15 cellular contexts compared by ENCODE assay signal in the genomic region with DNA sequence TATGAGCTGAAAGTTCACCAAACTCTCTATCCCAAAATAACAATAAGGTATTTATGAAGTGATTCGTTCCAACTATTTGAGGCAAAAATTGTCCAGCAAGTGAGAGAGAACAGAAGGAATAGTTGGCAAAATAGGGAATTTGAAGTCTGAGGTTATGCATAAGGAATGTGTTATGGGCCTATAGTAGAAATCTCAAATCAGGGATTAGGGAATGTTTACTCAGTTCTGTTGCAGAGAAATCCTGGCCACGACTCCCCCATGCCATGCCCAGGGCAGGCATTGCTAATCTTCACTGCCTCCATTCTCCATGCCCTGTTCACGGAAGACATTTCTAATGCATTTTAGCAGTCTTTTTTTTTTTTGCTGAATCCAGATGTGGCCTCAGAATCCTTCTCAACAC. TPM values are rescaled to one million over a fixed set of nuclear protein-coding genes. Genes with fewer than 3 reads are reported as not detected.
DNase-seq lines count a peak whose midpoint lies in the region; ATAC-seq, FAIRE-seq and TF ChIP-seq lines count a peak whose summit lies in the region.
"Had no signal": no experiment of that assay in that cellular context is flagged by ENCODE, and none has a peak within 500 bp of the region (broad histone marks: within the 10 kb centered on the region; RNA-seq: fewer than 3 reads in every experiment).

No MANE protein-coding gene starts in this region.

- H3K4me3 Mint-ChIP-seq in astrocyte (ENCODE audit: unreplicated experiment): no peak overlapping the region
- H3K4me3 Mint-ChIP-seq: activated CD8-positive, alpha-beta T cell treated with anti-CD3 and anti-CD28 coated beads for 36 hours had no signal

- no peak for TF ChIP-seq POLR2A in gastroesophageal sphincter (IDR thresholded peaks at IDR 0.05)
- no peak for TF ChIP-seq POLR2A in GM12892 (IDR thresholded peaks at IDR 0.05; ENCODE audit: low read depth, low read length)

- H3K36me3 ChIP-seq in astrocyte (ENCODE audit: insufficient read depth, low read length): no peaks in the 10 kb centered on the region
- H3K36me3 ChIP-seq in gastroesophageal sphincter: no peaks in the 10 kb centered on the region
- H3K36me3 ChIP-seq in skeletal muscle satellite cell (ENCODE audit: insufficient read depth, low read length): no peaks in the 10 kb centered on the region
- H3K36me3 ChIP-seq in colonic mucosa: no peaks in the 10 kb centered on the region

- DNase-seq in H4 (ENCODE audit: low spot score): peak; percentile 33
- DNase-seq in astrocyte (ENCODE audit: low read depth): peak; percentile 77
- DNase-seq in colonic mucosa: no peak
- no peak for DNase-seq in GM12892 (ENCODE audit: insufficient read length)
- DNase-seq in SHP77 treated with DMSO at 0.1 percent for 48 hours (lab: John Stamatoyannopoulos, UW): no peak
- DNase-seq: activated CD8-positive, alpha-beta T cell treated with anti-CD3 and anti-CD28 coated beads for 36 hours; activated gamma-delta T cell; GDM1; NCI-H2171; stimulated activated CD4-positive, alpha-beta T cell treated with anti-CD3 and anti-CD28 coated beads, Interleukin-2, amount 100 ng/mL, for 24 hours; stimulated activated naive CD4-positive, alpha-beta T cell treated with Interleukin-2 at 50 U/mL for 16 hours had no signal

- peak overlapping the region; percentile 33 for H3K27ac ChIP-seq in astrocyte (ENCODE audit: low read depth, low read length)
- peak overlapping the region; percentile 10 to 86 (median 74) for H3K27ac ChIP-seq in gastroesophageal sphincter
- no peak overlapping the region for H3K27ac ChIP-seq in colonic mucosa
- H3K27ac ChIP-seq: parathyroid adenoma had no signal

- H3K4me2 ChIP-seq in astrocyte (ENCODE audit: low read length) (peak overlapping the region; percentile 55), skeletal muscle satellite cell (ENCODE audit: low read length) (peak overlapping the region; percentile 22)

- FAIRE-seq in astrocyte (lab: Jason Lieb, UNC): peak; percentile 84
- FAIRE-seq in GM12892 (lab: Jason Lieb, UNC): no peak

- H3K27me3 ChIP-seq in astrocyte (ENCODE audit: insufficient read depth, low read length) (no peaks in the 10 kb centered on the region), gastroesophageal sphincter (no peaks in the 10 kb centered on the region), skeletal muscle satellite cell (ENCODE audit: control insufficient read depth, insufficient read depth, low read length) (no peaks in the 10 kb centered on the region), colonic mucosa (no peaks in the 10 kb centered on the region)

- no peaks in the 10 kb centered on the region for H3K9me3 ChIP-seq in astrocyte (ENCODE audit: insufficient read depth, low read depth, low read length)
- no peaks in the 10 kb centered on the region for H3K9me3 ChIP-seq in gastroesophageal sphincter
- no peaks in the 10 kb centered on the region for H3K9me3 ChIP-seq in skeletal muscle satellite cell (replicated peaks; ENCODE audit: low read length)
- no peaks in the 10 kb centered on the region for H3K9me3 ChIP-seq in colonic mucosa

- no peak overlapping the region for H2AFZ ChIP-seq in astrocyte (ENCODE audit: low read depth, low read length)
- H2AFZ ChIP-seq: parathyroid adenoma had no signal

- H3K9me3 Mint-ChIP-seq in astrocyte (ENCODE audit: unreplicated experiment): no peaks in the 10 kb centered on the region
- H3K9me3 Mint-ChIP-seq: activated CD8-positive, alpha-beta T cell treated with anti-CD3 and anti-CD28 coated beads for 36 hours had no signal

- H3K9ac ChIP-seq in astrocyte (ENCODE audit: low read length) (peak overlapping the region; percentile 4), skeletal muscle satellite cell (ENCODE audit: low read depth, low read length) (no peak overlapping the region), colonic mucosa (ENCODE audit: low read depth in 2 of 2, low read length in 2 of 2) (no peak overlapping the region)
- H3K9ac ChIP-seq: parathyroid adenoma had no signal

- H3K4me3 ChIP-seq in astrocyte (ENCODE audit: insufficient read depth, low read depth, low read length): no peak overlapping the region
- no peak overlapping the region for H3K4me3 ChIP-seq in gastroesophageal sphincter
- H3K4me3 ChIP-seq in skeletal muscle satellite cell (ENCODE audit: low read length): no peak overlapping the region
- no peak overlapping the region for H3K4me3 ChIP-seq in colonic mucosa

- no peak for TF ChIP-seq EP300 in gastroesophageal sphincter (IDR thresholded peaks at IDR 0.05)

- intact Hi-C loops in colonic mucosa (cut with DNase I): no loop called here

- H3K4me1 Mint-ChIP-seq in astrocyte (ENCODE audit: low read depth, unreplicated experiment): peaks cover 71% of the 10 kb centered on the region

- ATAC-seq in gastroesophageal sphincter (no peak), HG03045 (IDR thresholded peaks at IDR 0.05; ENCODE audit: unreplicated experiment) (no peak)
- ATAC-seq: activated CD8-positive, alpha-beta T cell treated with anti-CD3 and anti-CD28 coated beads for 36 hours had no signal

- peak overlapping the region; percentile 3 for H3K27ac Mint-ChIP-seq in astrocyte (ENCODE audit: unreplicated experiment)
- H3K27ac Mint-ChIP-seq: activated CD8-positive, alpha-beta T cell treated with anti-CD3 and anti-CD28 coated beads for 36 hours had no signal

- TF ChIP-seq CTCF in astrocyte (IDR thresholded peaks at IDR 0.05; ENCODE audit: insufficient read depth, low read depth, low read length) (no peak), gastroesophageal sphincter (IDR thresholded peaks at IDR 0.05) (no peak), colonic mucosa (IDR thresholded peaks at IDR 0.05) (no peak)

- H3K27me3 Mint-ChIP-seq in astrocyte (ENCODE audit: low read depth, unreplicated experiment): no peaks in the 10 kb centered on the region
- H3K27me3 Mint-ChIP-seq: activated CD8-positive, alpha-beta T cell treated with anti-CD3 and anti-CD28 coated beads for 36 hours had no signal

- peaks cover 8% of the 10 kb centered on the region for H3K36me3 Mint-ChIP-seq in astrocyte (ENCODE audit: low read depth, unreplicated experiment)

- 19% methylated on average over 3 of the region's 3 CpGs for WGBS in gastroesophageal sphincter (ENCODE audit: low coverage in 1 of 2), 2 donors

- peaks cover 76% of the 10 kb centered on the region for H4K20me1 ChIP-seq in astrocyte (ENCODE audit: insufficient read depth, low read length)

- peaks cover 50% of the 10 kb centered on the region for H3K4me1 ChIP-seq in astrocyte (ENCODE audit: insufficient read depth, low read length)
- peaks cover 0 to 100% (median 38%) of the 10 kb centered on the region in 3 donors for H3K4me1 ChIP-seq in gastroesophageal sphincter
- H3K4me1 ChIP-seq in skeletal muscle satellite cell (ENCODE audit: control insufficient read depth, insufficient read depth, low read length): peaks cover 18% of the 10 kb centered on the region
- peaks cover 5% of the 10 kb centered on the region for H3K4me1 ChIP-seq in colonic mucosa

- H3K79me2 ChIP-seq in astrocyte (ENCODE audit: insufficient read depth, low read length): peaks cover 93% of the 10 kb centered on the region

RNA-seq across cellular contexts. Expression of gene FLNB, which starts 58.6 kb away (rescaled TPM):
- 47.2 and 57.1 TPM in 2 replicates for total RNA-seq in H4 (2014; rRNA removed; shearing (Covaris generic))
- total RNA-seq in astrocyte (434 and 521 TPM in 2 replicates), gastroesophageal sphincter (100 to 1,000 TPM in 1 of 4 donors, 10 to 100 TPM in 3; 60.2 to 138 (median 96.2) TPM), colonic mucosa (100 to 1,000 TPM; 246 to 362 TPM)
- 79.3 and 86.2 TPM in 2 replicates for total RNA-seq in skeletal muscle satellite cell (2012; rRNA removed)
- 20.4 TPM for polyA plus RNA-seq in GM12892 (2012; ENCODE audit: missing spikeins)

Comparison
In these comparisons a context has a peak if more than half of its experiments do, and no peak if none do; other contexts are left out.
1. DNase-seq: peak in H4 (single experiment) and astrocyte (single experiment); none in colonic mucosa (single experiment), GM12892 (single experiment) and SHP77 treated with DMSO at 0.1 percent for 48 hours (single experiment).